ENCODE assay signal across 18 cellular contexts in genomic region chr9:35917261-35917660, GRCh38. TPM values are rescaled to one million over a fixed set of nuclear protein-coding genes. Genes with fewer than 3 reads are reported as not detected.
DNase-seq lines count a peak whose midpoint lies in the region; ATAC-seq and TF ChIP-seq lines count a peak whose summit lies in the region.
"Had no signal": no experiment of that assay in that cellular context is flagged by ENCODE, and none has a peak within 500 bp of the region (broad histone marks: within the 10 kb centered on the region; RNA-seq: fewer than 3 reads in every experiment).

No MANE protein-coding gene starts in this region.

- H3K4me3 ChIP-seq in heart left ventricle, result no peak overlapping the region
- no peak overlapping the region for H3K4me3 ChIP-seq in WERI-Rb-1 (ENCODE audit: low read depth, low read length)
- H3K4me3 ChIP-seq in mucosa of rectum (ENCODE audit: low read length in 2 of 2), result no peak overlapping the region
- no peak overlapping the region for H3K4me3 ChIP-seq in testis
- H3K4me3 ChIP-seq: BLaER1 treated with 17β-estradiol and CSF1 and Interleukin-3, amounts not matched to agents 10 nM and 100 nM; mucosa of descending colon; smooth muscle cell had no signal

- TF ChIP-seq POLR2A in heart left ventricle (IDR thresholded peaks at IDR 0.05), result no peak
- no peak for TF ChIP-seq POLR2A in testis (IDR thresholded peaks at IDR 0.05)

- intact Hi-C loops in heart left ventricle (cut with DNase I) (no loop called here), Right ventricle myocardium inferior (cut with DNase I) (no loop called here), testis (cut with DNase I; ENCODE audit: low total_unique reads) (no loop called here)

- no peak for DNase-seq in heart left ventricle
- no peak for DNase-seq in Right ventricle myocardium inferior (ENCODE audit: missing footprints)
- no peak for DNase-seq in WERI-Rb-1
- DNase-seq in testis, result no peak
- no peak for DNase-seq in UCSD-AML1 (lab: John Stamatoyannopoulos, UW; ENCODE audit: unreplicated experiment)
- DNase-seq in cortex of kidney (lab: John Stamatoyannopoulos, UW), result no peak
- no peak for DNase-seq in inferior parietal cortex (ENCODE audit: extremely low spot score)
- DNase-seq: activated CD4-positive, alpha-beta T cell treated with anti-CD3 and anti-CD28 coated beads, Interleukin-2, amount 50 U/mL, for 4 hours; activated CD8-positive, alpha-beta memory T cell treated with anti-CD3 and anti-CD28 coated beads, Interleukin-2, amount 50 U/mL, for 4 hours; NCI-H1417 treated with DMSO at 0.1 percent for 48 hours; stimulated activated CD4-positive, alpha-beta T cell treated with anti-CD3 and anti-CD28 coated beads, Interleukin-2, amount 100 ng/mL, for 48 hours had no signal

- no peak for ATAC-seq in heart left ventricle
- ATAC-seq in Right ventricle myocardium inferior, result no peak
- ATAC-seq: left lobe of liver had no signal

- H3K9ac ChIP-seq in mucosa of rectum (ENCODE audit: low read depth in 1 of 2, low read length in 2 of 2), result peak overlapping the region; percentile 20 to 27
- H3K9ac ChIP-seq: BLaER1 treated with 17β-estradiol and CSF1 and Interleukin-3, amounts not matched to agents 10 nM and 100 nM had no signal

- peak overlapping the region; percentile 68 to 93 (median 83) for H3K27ac ChIP-seq in heart left ventricle
- peak overlapping the region; percentile 28 for H3K27ac ChIP-seq in WERI-Rb-1
- peak overlapping the region; percentile 71 to 91 for H3K27ac ChIP-seq in mucosa of rectum (ENCODE audit: low read depth in 2 of 2, low read length in 2 of 2)
- H3K27ac ChIP-seq in testis, result peak overlapping the region; percentile 54 to 74

- TF ChIP-seq CTCF in heart left ventricle (IDR thresholded peaks at IDR 0.05), result no peak
- no peak for TF ChIP-seq CTCF in WERI-Rb-1 (IDR thresholded peaks at IDR 0.05; ENCODE audit: low read depth, low read length)
- TF ChIP-seq CTCF in testis (IDR thresholded peaks at IDR 0.05), result no peak

- H3K36me3 ChIP-seq in heart left ventricle, result no peaks in the 10 kb centered on the region
- H3K36me3 ChIP-seq in WERI-Rb-1, result no peaks in the 10 kb centered on the region
- H3K36me3 ChIP-seq in mucosa of rectum (ENCODE audit: control insufficient read depth in 2 of 2, insufficient read depth in 2 of 2, low read length in 2 of 2), result no peaks in the 10 kb centered on the region
- no peaks in the 10 kb centered on the region for H3K36me3 ChIP-seq in testis (ENCODE audit: low read depth, missing control alignments)
- H3K36me3 ChIP-seq: BLaER1 treated with 17β-estradiol and CSF1 and Interleukin-3, amounts not matched to agents 10 nM and 100 nM had no signal

- peaks cover 19 to 78% (median 50%) of the 10 kb centered on the region in 12 donors for H3K4me1 ChIP-seq in heart left ventricle
- H3K4me1 ChIP-seq in mucosa of rectum (ENCODE audit: control insufficient read depth in 2 of 2, insufficient read depth in 2 of 2, low read length in 2 of 2), result peaks cover 48 to 64% of the 10 kb centered on the region in 2 donors
- peaks cover 48% of the 10 kb centered on the region for H3K4me1 ChIP-seq in testis

- no peaks in the 10 kb centered on the region for H3K9me3 ChIP-seq in heart left ventricle
- peaks cover 2% of the 10 kb centered on the region for H3K9me3 ChIP-seq in WERI-Rb-1 (ENCODE audit: severe bottlenecking)
- H3K9me3 ChIP-seq in mucosa of rectum (ENCODE audit: control insufficient read depth in 2 of 2, low read length in 2 of 2), result no peaks in the 10 kb centered on the region
- no peaks in the 10 kb centered on the region for H3K9me3 ChIP-seq in testis
- H3K9me3 ChIP-seq: mucosa of descending colon had no signal

- H3K27me3 ChIP-seq in heart left ventricle (no peaks in the 10 kb centered on the region), WERI-Rb-1 (ENCODE audit: insufficient read depth, low read depth, severe bottlenecking) (no peaks in the 10 kb centered on the region), mucosa of rectum (ENCODE audit: control insufficient read depth in 2 of 2, insufficient read depth in 2 of 2, low read length in 2 of 2) (no peaks in the 10 kb centered on the region), testis (no peaks in the 10 kb centered on the region)
- H3K27me3 ChIP-seq: BLaER1 treated with 17β-estradiol and CSF1 and Interleukin-3, amounts not matched to agents 10 nM and 100 nM had no signal

- 65 to 86% (median 69%) methylated on average over 2 to 4 of the region's 4 CpGs for WGBS in heart left ventricle, 4 donors
- WGBS in testis, 2 donors, result 76 to 84% methylated on average over 3 to 4 of the region's 4 CpGs

RNA-seq across cellular contexts. Expression of gene SPAAR, which starts 8.0 kb away (rescaled TPM):
- total RNA-seq in heart left ventricle, result 10 to 100 TPM in 2 of 9 donors, 1 to 10 TPM in 7; 4.1 to 10.3 (median 6.8) TPM
- polyA plus RNA-seq in heart left ventricle, result 10 to 100 TPM in 1 of 2 donors, 1 to 10 TPM in 1; 7.4 to 11.3 TPM
- 9.6 TPM for total RNA-seq in Right ventricle myocardium inferior
- 10 to 100 TPM; 56.9 to 69.8 TPM for total RNA-seq in testis
- 15.0 TPM for polyA plus RNA-seq in testis (ENCODE audit: insufficient read depth, low read depth, low replicate concordance)
- total RNA-seq: activated T-helper 2 cell treated with anti-CD3 and anti-CD28 coated beads, Interferon-gamma antibody, Interleukin-2, Interleukin-4, amounts not matched to agents 10 μg/mL and 5 μg/mL and 100 μg/mL, durations not matched to agents 14 hours and 24 hours and 36 hours; M059J; smooth muscle cell had no signal

RNA-seq across cellular contexts. Expression of gene HRCT1, which starts 11.3 kb away (rescaled TPM):
- 1 to 10 TPM in 8 of 9 donors, under 1 TPM in 1; 0.97 to 9.5 (median 4.4) TPM for total RNA-seq in heart left ventricle
- polyA plus RNA-seq in heart left ventricle, result 1 to 10 TPM; 3.7 to 6.3 TPM
- total RNA-seq in Right ventricle myocardium inferior, result 8.1 TPM
- total RNA-seq in testis, result 1 to 10 TPM; 2.5 to 6.5 TPM
- polyA plus RNA-seq in testis (ENCODE audit: insufficient read depth, low read depth, low replicate concordance), result 7.1 TPM
- total RNA-seq: activated T-helper 2 cell treated with anti-CD3 and anti-CD28 coated beads, Interferon-gamma antibody, Interleukin-2, Interleukin-4, amounts not matched to agents 10 μg/mL and 5 μg/mL and 100 μg/mL, durations not matched to agents 14 hours and 24 hours and 36 hours; smooth muscle cell had no signal

RNA-seq across cellular contexts. Expression of gene OR2S2, which starts 40.7 kb away (rescaled TPM):
- total RNA-seq in heart left ventricle (not detected), Right ventricle myocardium inferior (not detected), testis (not detected)
- polyA plus RNA-seq in heart left ventricle (not detected), testis (ENCODE audit: insufficient read depth, low read depth, low replicate concordance) (not detected)
- total RNA-seq: activated T-helper 2 cell treated with anti-CD3 and anti-CD28 coated beads, Interferon-gamma antibody, Interleukin-2, Interleukin-4, amounts not matched to agents 10 μg/mL and 5 μg/mL and 100 μg/mL, durations not matched to agents 14 hours and 24 hours and 36 hours; left lobe of liver; M059J; mucosa of descending colon had no signal

RNA-seq across cellular contexts. Expression of gene OR13J1, which starts 47.1 kb away (rescaled TPM):
- total RNA-seq in heart left ventricle (not detected), Right ventricle myocardium inferior (not detected), testis (not detected)
- polyA plus RNA-seq in heart left ventricle (not detected), testis (ENCODE audit: insufficient read depth, low read depth, low replicate concordance) (not detected)
- total RNA-seq: activated T-helper 2 cell treated with anti-CD3 and anti-CD28 coated beads, Interferon-gamma antibody, Interleukin-2, Interleukin-4, amounts not matched to agents 10 μg/mL and 5 μg/mL and 100 μg/mL, durations not matched to agents 14 hours and 24 hours and 36 hours; left lobe of liver; M059J; mucosa of descending colon; smooth muscle cell had no signal
- polyA plus RNA-seq: smooth muscle cell had no signal

Comparison
In these comparisons a context has a peak if more than half of its experiments do, and no peak if none do; other contexts are left out.
1. H3K27ac ChIP-seq: peak in every context shown above with its lines; median percentile 83 in heart left ventricle; 81 in mucosa of rectum; 64 in testis; 28 in WERI-Rb-1.